Comparison of ENCODE assay signal across 1 cellular context in genomic region chr19:5961969-5962945, GRCh38.
A peak's percentile ranks its signal among the peaks of the same experiment; 100 is the strongest.
TF ChIP-seq lines count a peak whose summit lies in the region.

No MANE protein-coding gene starts in this region.

TF ChIP-seq in HepG2, 621 proteins besides CTCF, POLR2A, EP300 and RAD21 (continued from another document and continues in another):
- TF ChIP-seq PATZ1 (CRISPR knock-in tag; IDR thresholded peaks at IDR 0.05) (peak; percentile 77), POGZ (CRISPR knock-in tag; IDR thresholded peaks at IDR 0.05) (peak; percentile 90), MTA1 (CRISPR knock-in tag; IDR thresholded peaks at IDR 0.05; ENCODE audit: borderline replicate concordance) (peak; percentile 81), ZNF878 (CRISPR knock-in tag; IDR thresholded peaks at IDR 0.05) (peak; percentile 91), ZNF891 (CRISPR knock-in tag; IDR thresholded peaks at IDR 0.05) (0 out of 2 replicates have a peak, but pooled peaks have one; percentile 2), USF2 (IDR thresholded peaks at IDR 0.05; ENCODE audit: low read depth, low read length) (no peak), USF2 (CRISPR knock-in tag; IDR thresholded peaks at IDR 0.05; ENCODE audit: borderline replicate concordance) (0 out of 2 replicates have a peak, but pooled peaks have one; percentile 16), CREB1 (IDR thresholded peaks at IDR 0.05) (peak; percentile 76), CREB1 (CRISPR knock-in tag; IDR thresholded peaks at IDR 0.05) (peak; percentile 92; the same call in 1 of the 2 replicates), ZNF235 (CRISPR knock-in tag; IDR thresholded peaks at IDR 0.05; ENCODE audit: borderline replicate concordance) (0 out of 2 replicates have a peak, but pooled peaks have one; percentile 50), ZSCAN29 (CRISPR knock-in tag; conservative IDR thresholded peaks at IDR 0.05) (peak; percentile 82; the same call in 1 of the 2 replicates), ZNF275 (CRISPR knock-in tag; IDR thresholded peaks at IDR 0.05; ENCODE audit: borderline replicate concordance) (peak; percentile 68; the same call in 1 of the 2 replicates), XRCC5 (optimal IDR thresholded peaks at IDR 0.05; ENCODE audit: low read length) (peak; percentile 73), ZKSCAN8 (CRISPR knock-in tag; IDR thresholded peaks at IDR 0.05; ENCODE audit: borderline replicate concordance) (peak; percentile 76; the same call in 1 of the 2 replicates), MYPOP (CRISPR knock-in tag; IDR thresholded peaks at IDR 0.05) (peak; percentile 51; the same call in 1 of the 2 replicates), JUN (CRISPR knock-in tag; IDR thresholded peaks at IDR 0.05) (no peak), ZNF839 (CRISPR knock-in tag; IDR thresholded peaks at IDR 0.05; ENCODE audit: borderline replicate concordance) (no peak), REPIN1 (CRISPR knock-in tag; IDR thresholded peaks at IDR 0.05; ENCODE audit: borderline replicate concordance, low read depth) (peak; percentile 94), ZC3H13 (CRISPR knock-in tag; IDR thresholded peaks at IDR 0.05) (peak; percentile 97), ZNF225 (CRISPR knock-in tag; IDR thresholded peaks at IDR 0.05) (0 out of 2 replicates have a peak, but pooled peaks have one; percentile 61), FIP1L1 (IDR thresholded peaks at IDR 0.05; ENCODE audit: borderline replicate concordance, insufficient read depth, low read depth, low read length) (no peak), EZH2 (conservative IDR thresholded peaks at IDR 0.05; ENCODE audit: low read depth, low read length) (no peak), THAP11 (CRISPR knock-in tag; IDR thresholded peaks at IDR 0.05) (peak; percentile 79), ZNF775 (CRISPR knock-in tag; IDR thresholded peaks at IDR 0.05; ENCODE audit: borderline replicate concordance) (no peak), SNAI1 (CRISPR knock-in tag; IDR thresholded peaks at IDR 0.05; ENCODE audit: borderline replicate concordance) (peak; percentile 48; the same call in 1 of the 2 replicates), ZNF564 (CRISPR knock-in tag; IDR thresholded peaks at IDR 0.05) (no peak), MYC (CRISPR knock-in tag; IDR thresholded peaks at IDR 0.05; ENCODE audit: borderline replicate concordance) (peak; percentile 94), ZFY (CRISPR knock-in tag; IDR thresholded peaks at IDR 0.05) (peak; percentile 89), ZNF234 (CRISPR knock-in tag; conservative IDR thresholded peaks at IDR 0.05) (no peak), ZFP36 (IDR thresholded peaks at IDR 0.05; ENCODE audit: borderline replicate concordance, low read depth, low read length, partially characterized antibody) (no peak), DRAP1 (CRISPR knock-in tag; IDR thresholded peaks at IDR 0.05) (peak; percentile 97), ZNF382 (CRISPR knock-in tag; IDR thresholded peaks at IDR 0.05; ENCODE audit: borderline replicate concordance) (no peak), HNF1A (IDR thresholded peaks at IDR 0.05; ENCODE audit: low read depth) (peak; percentile 58; the same call in 1 of the 2 replicates), HNF1A (CRISPR knock-in tag; IDR thresholded peaks at IDR 0.05; ENCODE audit: borderline replicate concordance) (peak; percentile 51), NR2F2 (IDR thresholded peaks at IDR 0.05; ENCODE audit: borderline replicate concordance, low read depth) (no peak; the same call in none of the 2 replicates), NFKBIZ (CRISPR knock-in tag; IDR thresholded peaks at IDR 0.05) (peak; percentile 74; the same call in 1 of the 2 replicates), JUNB (CRISPR knock-in tag; IDR thresholded peaks at IDR 0.05; ENCODE audit: borderline replicate concordance) (no peak), NFE2L2 (IDR thresholded peaks at IDR 0.05; ENCODE audit: low read length) (no peak), ZNF619 (CRISPR knock-in tag; IDR thresholded peaks at IDR 0.05) (peak; percentile 94; the same call in 1 of the 2 replicates), TCF7 (IDR thresholded peaks at IDR 0.05; ENCODE audit: low read depth) (peak; percentile 60; the same call in 1 of the 2 replicates), HHEX (CRISPR knock-in tag; IDR thresholded peaks at IDR 0.05) (peak; percentile 83; the same call in 1 of the 2 replicates), ZNF546 (CRISPR knock-in tag; conservative IDR thresholded peaks at IDR 0.05) (no peak; the same call in 1 of the 2 replicates), ZNF709 (CRISPR knock-in tag; IDR thresholded peaks at IDR 0.05) (0 out of 2 replicates have a peak, but pooled peaks have one; percentile 40), POLR2AphosphoS2 (IDR thresholded peaks at IDR 0.05; ENCODE audit: low read depth, low read length) (no peak), MIER3 (CRISPR knock-in tag; IDR thresholded peaks at IDR 0.05; ENCODE audit: borderline replicate concordance) (peak; percentile 91), CC2D1A (CRISPR knock-in tag; IDR thresholded peaks at IDR 0.05) (peak; percentile 31; the same call in 1 of the 2 replicates), KAT8 (CRISPR knock-in tag; IDR thresholded peaks at IDR 0.05) (peak; percentile 65; the same call in 1 of the 2 replicates), ZNF792 (CRISPR knock-in tag; IDR thresholded peaks at IDR 0.05) (peak; percentile 96; the same call in 1 of the 2 replicates), MEIS1 (CRISPR knock-in tag; IDR thresholded peaks at IDR 0.05; ENCODE audit: borderline replicate concordance) (peak; percentile 71), FOXA3 (CRISPR knock-in tag; IDR thresholded peaks at IDR 0.05) (peak; percentile 91), ZNF33A (CRISPR knock-in tag; IDR thresholded peaks at IDR 0.05; ENCODE audit: borderline replicate concordance) (peak; percentile 94; the same call in 1 of the 2 replicates), THAP9 (CRISPR knock-in tag; IDR thresholded peaks at IDR 0.05; ENCODE audit: borderline replicate concordance) (peak; percentile 89), HOXA9 (CRISPR knock-in tag; IDR thresholded peaks at IDR 0.05; ENCODE audit: borderline replicate concordance) (peak; percentile 83; the same call in 1 of the 2 replicates), ATF7 (IDR thresholded peaks at IDR 0.05) (no peak), ATF7 (CRISPR knock-in tag; IDR thresholded peaks at IDR 0.05) (peak; percentile 23; the same call in 1 of the 2 replicates), ZNF737 (CRISPR knock-in tag; IDR thresholded peaks at IDR 0.05; ENCODE audit: borderline replicate concordance) (no peak), SOX6 (IDR thresholded peaks at IDR 0.05) (no peak), SOX6 (CRISPR knock-in tag; IDR thresholded peaks at IDR 0.05) (peak; percentile 93), PHB2 (IDR thresholded peaks at IDR 0.05; ENCODE audit: partially characterized antibody) (no peak), HNRNPLL (IDR thresholded peaks at IDR 0.05; ENCODE audit: low read depth, low read length, poor library complexity, severe bottlenecking) (peak; percentile 44), KLF16 (CRISPR knock-in tag; IDR thresholded peaks at IDR 0.05) (peak in 1 of 2 experiments; percentile 90; a peak in 2 of 4 replicates), ETV6 (CRISPR knock-in tag; conservative IDR thresholded peaks at IDR 0.05) (0 out of 2 replicates have a peak, but pooled peaks have one; percentile 53), MAFG (CRISPR knock-in tag; IDR thresholded peaks at IDR 0.05) (no peak), TOPORS (CRISPR knock-in tag; IDR thresholded peaks at IDR 0.05) (peak; percentile 71)
